Comparison of ENCODE assay signal across 1 cellular context in the genomic region with DNA sequence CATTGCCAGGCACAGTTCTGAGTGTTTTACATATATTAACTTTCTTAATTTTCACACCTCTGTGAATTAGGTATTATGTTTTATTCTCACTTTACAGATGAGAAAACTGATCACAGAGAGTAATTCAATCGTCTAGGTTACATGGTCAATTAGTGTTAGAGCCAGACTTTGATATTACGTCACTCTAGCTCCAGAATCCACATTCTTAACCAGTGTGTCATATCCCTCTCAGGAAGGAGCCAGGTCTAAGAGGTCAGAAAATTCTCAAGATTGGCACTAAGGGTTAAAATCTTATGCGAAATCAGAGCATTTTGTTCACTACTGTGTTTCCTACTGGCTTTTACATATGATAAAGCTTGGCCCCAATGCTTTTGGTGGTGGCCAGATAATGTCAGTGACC.
TF ChIP-seq lines count a peak whose summit lies in the region.

No MANE protein-coding gene starts in this region.

TF ChIP-seq in HCT116, 20 proteins besides CTCF, POLR2A, EP300 and RAD21 (continued from another document):
- TF ChIP-seq, protein P1, sequence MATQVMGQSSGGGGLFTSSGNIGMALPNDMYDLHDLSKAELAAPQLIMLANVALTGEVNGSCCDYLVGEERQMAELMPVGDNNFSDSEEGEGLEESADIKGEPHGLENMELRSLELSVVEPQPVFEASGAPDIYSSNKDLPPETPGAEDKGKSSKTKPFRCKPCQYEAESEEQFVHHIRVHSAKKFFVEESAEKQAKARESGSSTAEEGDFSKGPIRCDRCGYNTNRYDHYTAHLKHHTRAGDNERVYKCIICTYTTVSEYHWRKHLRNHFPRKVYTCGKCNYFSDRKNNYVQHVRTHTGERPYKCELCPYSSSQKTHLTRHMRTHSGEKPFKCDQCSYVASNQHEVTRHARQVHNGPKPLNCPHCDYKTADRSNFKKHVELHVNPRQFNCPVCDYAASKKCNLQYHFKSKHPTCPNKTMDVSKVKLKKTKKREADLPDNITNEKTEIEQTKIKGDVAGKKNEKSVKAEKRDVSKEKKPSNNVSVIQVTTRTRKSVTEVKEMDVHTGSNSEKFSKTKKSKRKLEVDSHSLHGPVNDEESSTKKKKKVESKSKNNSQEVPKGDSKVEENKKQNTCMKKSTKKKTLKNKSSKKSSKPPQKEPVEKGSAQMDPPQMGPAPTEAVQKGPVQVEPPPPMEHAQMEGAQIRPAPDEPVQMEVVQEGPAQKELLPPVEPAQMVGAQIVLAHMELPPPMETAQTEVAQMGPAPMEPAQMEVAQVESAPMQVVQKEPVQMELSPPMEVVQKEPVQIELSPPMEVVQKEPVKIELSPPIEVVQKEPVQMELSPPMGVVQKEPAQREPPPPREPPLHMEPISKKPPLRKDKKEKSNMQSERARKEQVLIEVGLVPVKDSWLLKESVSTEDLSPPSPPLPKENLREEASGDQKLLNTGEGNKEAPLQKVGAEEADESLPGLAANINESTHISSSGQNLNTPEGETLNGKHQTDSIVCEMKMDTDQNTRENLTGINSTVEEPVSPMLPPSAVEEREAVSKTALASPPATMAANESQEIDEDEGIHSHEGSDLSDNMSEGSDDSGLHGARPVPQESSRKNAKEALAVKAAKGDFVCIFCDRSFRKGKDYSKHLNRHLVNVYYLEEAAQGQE (IDR thresholded peaks at IDR 0.05; ENCODE audit: low read depth) = no peak
- peak; percentile 63 for TF ChIP-seq SP1 (IDR thresholded peaks at IDR 0.05; ENCODE audit: low read depth)
- no peak for TF ChIP-seq TCF7L2 (IDR thresholded peaks at IDR 0.05; ENCODE audit: borderline replicate concordance, extremely low read depth, insufficient read depth, insufficient read length)
- TF ChIP-seq, protein P2, sequence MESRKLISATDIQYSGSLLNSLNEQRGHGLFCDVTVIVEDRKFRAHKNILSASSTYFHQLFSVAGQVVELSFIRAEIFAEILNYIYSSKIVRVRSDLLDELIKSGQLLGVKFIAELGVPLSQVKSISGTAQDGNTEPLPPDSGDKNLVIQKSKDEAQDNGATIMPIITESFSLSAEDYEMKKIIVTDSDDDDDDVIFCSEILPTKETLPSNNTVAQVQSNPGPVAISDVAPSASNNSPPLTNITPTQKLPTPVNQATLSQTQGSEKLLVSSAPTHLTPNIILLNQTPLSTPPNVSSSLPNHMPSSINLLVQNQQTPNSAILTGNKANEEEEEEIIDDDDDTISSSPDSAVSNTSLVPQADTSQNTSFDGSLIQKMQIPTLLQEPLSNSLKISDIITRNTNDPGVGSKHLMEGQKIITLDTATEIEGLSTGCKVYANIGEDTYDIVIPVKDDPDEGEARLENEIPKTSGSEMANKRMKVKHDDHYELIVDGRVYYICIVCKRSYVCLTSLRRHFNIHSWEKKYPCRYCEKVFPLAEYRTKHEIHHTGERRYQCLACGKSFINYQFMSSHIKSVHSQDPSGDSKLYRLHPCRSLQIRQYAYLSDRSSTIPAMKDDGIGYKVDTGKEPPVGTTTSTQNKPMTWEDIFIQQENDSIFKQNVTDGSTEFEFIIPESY (IDR thresholded peaks at IDR 0.05; ENCODE audit: extremely low read depth, insufficient replicate concordance, low read length) = no peak
- peak; percentile 80 for TF ChIP-seq FOSL1 (IDR thresholded peaks at IDR 0.05; ENCODE audit: low read depth)
- TF ChIP-seq ZFX (IDR thresholded peaks at IDR 0.05) = no peak
- peak; percentile 55; the same call in 1 of the 2 replicates for TF ChIP-seq CBX3 (IDR thresholded peaks at IDR 0.05; ENCODE audit: low read depth)
- no peak for TF ChIP-seq POLR2AphosphoS5 (IDR thresholded peaks at IDR 0.05; ENCODE audit: low read depth, low read length)
- no peak for TF ChIP-seq ELF1 (IDR thresholded peaks at IDR 0.05; ENCODE audit: borderline replicate concordance, low read depth)
- TF ChIP-seq JUND (IDR thresholded peaks at IDR 0.05) = peak; percentile 86
- peak; percentile 78 for TF ChIP-seq CEBPB (IDR thresholded peaks at IDR 0.05; ENCODE audit: low read depth)
TF ChIP-seq in HCT116: peak in this region for 7.
